1 cellular context compared by ENCODE assay signal in the genomic region with DNA sequence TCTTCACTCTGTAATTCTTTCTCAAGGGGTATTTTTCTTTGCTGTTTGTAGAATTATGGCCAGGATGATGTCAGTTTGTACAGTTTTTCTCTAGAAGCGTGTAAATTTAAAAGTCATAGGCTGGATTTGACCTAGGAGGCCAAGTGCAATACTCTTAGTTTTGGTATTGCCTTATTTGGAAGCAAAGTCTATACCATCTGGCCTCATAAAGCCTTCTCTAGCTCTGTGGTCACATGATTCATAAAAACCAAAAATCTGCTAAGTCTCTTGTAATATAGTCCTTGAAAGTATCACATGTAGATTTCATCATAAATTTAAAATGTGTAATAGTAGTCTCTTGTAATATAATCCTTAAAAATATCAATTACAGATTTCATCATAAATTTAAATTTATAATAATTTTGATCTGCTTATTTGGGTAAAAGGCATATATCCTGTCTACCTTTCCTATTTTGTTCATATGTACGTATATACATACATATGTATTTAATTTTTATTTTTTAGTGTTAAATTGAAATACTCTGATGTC.
TF ChIP-seq lines count a peak whose summit lies in the region.

No MANE protein-coding gene starts in this region.

TF ChIP-seq in IMR-90, 13 proteins besides CTCF, POLR2A, EP300 and RAD21:
- TF ChIP-seq CEBPB (IDR thresholded peaks at IDR 0.05; ENCODE audit: low read depth, low read length): no peak
- no peak for TF ChIP-seq CHD1 (IDR thresholded peaks at IDR 0.05; ENCODE audit: low read depth, low read length)
- no peak for TF ChIP-seq MXI1 (IDR thresholded peaks at IDR 0.05; ENCODE audit: borderline replicate concordance, low read depth, low read length)
- TF ChIP-seq MAZ (IDR thresholded peaks at IDR 0.05; ENCODE audit: borderline replicate concordance, low read depth, low read length): no peak
- TF ChIP-seq, protein P1, sequence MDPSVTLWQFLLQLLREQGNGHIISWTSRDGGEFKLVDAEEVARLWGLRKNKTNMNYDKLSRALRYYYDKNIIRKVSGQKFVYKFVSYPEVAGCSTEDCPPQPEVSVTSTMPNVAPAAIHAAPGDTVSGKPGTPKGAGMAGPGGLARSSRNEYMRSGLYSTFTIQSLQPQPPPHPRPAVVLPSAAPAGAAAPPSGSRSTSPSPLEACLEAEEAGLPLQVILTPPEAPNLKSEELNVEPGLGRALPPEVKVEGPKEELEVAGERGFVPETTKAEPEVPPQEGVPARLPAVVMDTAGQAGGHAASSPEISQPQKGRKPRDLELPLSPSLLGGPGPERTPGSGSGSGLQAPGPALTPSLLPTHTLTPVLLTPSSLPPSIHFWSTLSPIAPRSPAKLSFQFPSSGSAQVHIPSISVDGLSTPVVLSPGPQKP (IDR thresholded peaks at IDR 0.05; ENCODE audit: borderline replicate concordance, low read depth, low read length): no peak
- TF ChIP-seq RCOR1 (IDR thresholded peaks at IDR 0.05; ENCODE audit: insufficient replicate concordance, low read length): no peak
- TF ChIP-seq MAFK (IDR thresholded peaks at IDR 0.05; ENCODE audit: low read depth, low read length): no peak
- no peak for TF ChIP-seq FOS (IDR thresholded peaks at IDR 0.05; ENCODE audit: low read depth, low read length)
- TF ChIP-seq NFE2L2 (IDR thresholded peaks at IDR 0.05; ENCODE audit: low read depth, low read length): no peak
